21 cellular contexts compared by ENCODE assay signal in genomic region chr4:25838526-25838925, GRCh38.
"Had no signal": no experiment of that assay in that cellular context is flagged by ENCODE, and none has a peak within 500 bp of the region (broad histone marks: within the 10 kb centered on the region; RNA-seq: fewer than 3 reads in every experiment).

No MANE protein-coding gene starts in this region.

- H3K4me1 Mint-ChIP-seq: nephron had no signal

- H3K4me3 ChIP-seq: ascending aorta, colonic mucosa, gastroesophageal sphincter, heart left ventricle, lung had no signal

- H3K27me3 ChIP-seq: ascending aorta, colonic mucosa, heart left ventricle had no signal

- DNase-seq: activated CD4-positive, alpha-beta T cell treated with anti-CD3 and anti-CD28 coated beads for 36 hours; activated CD4-positive, alpha-beta T cell treated with anti-CD3 and anti-CD28 coated beads, Interleukin-2, amount 50 U/mL, for 48 hours; activated gamma-delta T cell; colonic mucosa; heart left ventricle; left cardiac atrium; midbrain; stimulated activated CD4-positive, alpha-beta T cell treated with anti-CD3 and anti-CD28 coated beads, Interleukin-12 subunit alpha, Interleukin-12 subunit beta, amount 100 ng/mL, for 4 hours; stimulated activated CD4-positive, alpha-beta T cell treated with anti-CD3 and anti-CD28 coated beads, Interleukin-1b, Interleukin-23, amount 100 ng/mL, for 48 hours; stimulated activated CD8-positive, alpha-beta memory T cell treated with anti-CD3 and anti-CD28 coated beads, Interleukin-4, amount 100 ng/mL, for 48 hours; trophoblast cell had no signal

- H3K4me3 Mint-ChIP-seq: activated CD4-positive, alpha-beta T cell treated with anti-CD3 and anti-CD28 coated beads for 36 hours; activated naive CD4-positive, alpha-beta T cell treated with anti-CD3 and anti-CD28 coated beads, Interleukin-2, amount 50 U/mL, for 24 hours; central memory CD8-positive, alpha-beta T cell; nephron; stimulated activated naive CD8-positive, alpha-beta T cell treated with anti-CD3 and anti-CD28 coated beads, Interleukin-15, Interleukin-2, amounts not matched to agents 100 ng/mL and 50 ng/mL, for 24 hours; T-helper 1 cell treated with Interleukin-12 subunit alpha and Interleukin-12 subunit beta and Interleukin-4 antibody, amounts not matched to agents 30 μg/mL and 1 μg/mL, for 36 hours had no signal

- H3K27ac ChIP-seq: ascending aorta, colonic mucosa, gastroesophageal sphincter, heart left ventricle, VCaP had no signal

- H3K27me3 Mint-ChIP-seq: activated CD4-positive, alpha-beta T cell treated with anti-CD3 and anti-CD28 coated beads for 36 hours; activated naive CD4-positive, alpha-beta T cell treated with anti-CD3 and anti-CD28 coated beads, Interleukin-2, amount 50 U/mL, for 24 hours; central memory CD8-positive, alpha-beta T cell; progenitor cell of endocrine pancreas; stimulated activated naive CD8-positive, alpha-beta T cell treated with anti-CD3 and anti-CD28 coated beads, Interleukin-15, Interleukin-2, amounts not matched to agents 100 ng/mL and 50 ng/mL, for 24 hours had no signal

- H3K9me3 Mint-ChIP-seq: activated naive CD4-positive, alpha-beta T cell treated with anti-CD3 and anti-CD28 coated beads, Interleukin-2, amount 50 U/mL, for 24 hours; central memory CD8-positive, alpha-beta T cell; nephron; stimulated activated naive CD8-positive, alpha-beta T cell treated with anti-CD3 and anti-CD28 coated beads, Interleukin-15, Interleukin-2, amounts not matched to agents 100 ng/mL and 50 ng/mL, for 24 hours; T-helper 1 cell treated with Interleukin-12 subunit alpha and Interleukin-12 subunit beta and Interleukin-4 antibody, amounts not matched to agents 30 μg/mL and 1 μg/mL, for 36 hours had no signal

- H3K36me3 ChIP-seq: ascending aorta, colonic mucosa, gastroesophageal sphincter, heart left ventricle had no signal

- H3K9me3 ChIP-seq: ascending aorta, colonic mucosa, gastroesophageal sphincter, heart left ventricle had no signal

- H3K4me1 ChIP-seq: gastroesophageal sphincter had no signal

- H3K27ac Mint-ChIP-seq: activated CD4-positive, alpha-beta T cell treated with anti-CD3 and anti-CD28 coated beads for 36 hours; activated naive CD4-positive, alpha-beta T cell treated with anti-CD3 and anti-CD28 coated beads, Interleukin-2, amount 50 U/mL, for 24 hours; nephron; progenitor cell of endocrine pancreas; stimulated activated naive CD8-positive, alpha-beta T cell treated with anti-CD3 and anti-CD28 coated beads, Interleukin-15, Interleukin-2, amounts not matched to agents 100 ng/mL and 50 ng/mL, for 24 hours; T-helper 1 cell treated with Interleukin-12 subunit alpha and Interleukin-12 subunit beta and Interleukin-4 antibody, amounts not matched to agents 30 μg/mL and 1 μg/mL, for 36 hours had no signal

- ATAC-seq: activated CD4-positive, alpha-beta T cell treated with anti-CD3 and anti-CD28 coated beads for 36 hours; gastroesophageal sphincter; heart left ventricle; left cardiac atrium had no signal
